ENCODE assay signal across 25 cellular contexts in the genomic region with DNA sequence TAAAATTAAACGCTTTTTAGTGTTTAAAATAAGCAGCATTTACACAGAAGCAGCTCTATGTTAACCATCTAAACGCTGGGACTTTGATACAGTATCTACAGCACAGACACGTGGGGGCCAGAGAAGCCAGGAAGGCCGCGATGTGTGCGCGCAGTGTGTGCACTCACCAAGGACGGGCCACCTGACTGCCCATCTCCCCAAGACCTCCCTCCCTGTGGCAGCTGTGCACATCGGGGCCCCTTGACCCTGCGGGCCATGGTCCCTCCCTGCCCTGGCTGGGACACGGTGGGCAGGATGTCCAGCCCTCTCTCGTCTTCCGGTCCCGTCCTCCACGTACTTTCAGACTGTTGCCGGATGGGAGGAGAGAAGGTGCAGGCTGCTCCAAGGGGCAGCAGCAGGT. TPM values are rescaled to one million over a fixed set of nuclear protein-coding genes. Genes with fewer than 3 reads are reported as not detected.
"Had no signal": no experiment of that assay in that cellular context is flagged by ENCODE, and none has a peak within 500 bp of the region (broad histone marks: within the 10 kb centered on the region; RNA-seq: fewer than 3 reads in every experiment).

No MANE protein-coding gene starts in this region.

- DNase-seq: activated CD4-positive, alpha-beta memory T cell treated with anti-CD3 and anti-CD28 coated beads, Interleukin-2, amount 10 ng/mL, durations not matched to agents 7 days and 5 days; activated CD4-positive, alpha-beta T cell treated with anti-CD3 and anti-CD28 coated beads for 1 hour; activated CD4-positive, alpha-beta T cell treated with anti-CD3 and anti-CD28 coated beads, Interleukin-2, amount 10 ng/mL, durations not matched to agents 7 days and 5 days; activated naive CD8-positive, alpha-beta T cell treated with anti-CD3 and anti-CD28 coated beads, Interleukin-2, amount 50 U/mL, for 24 hours; activated T-cell treated with anti-CD3 and anti-CD28 coated beads, Interleukin-2, amount 50 U/mL, for 4 hours; amygdala; foreskin keratinocyte; heart left ventricle; hypothalamus; immature natural killer cell; kidney; left colon; naive B cell; ovary; psoas muscle; stimulated activated CD4-positive, alpha-beta T cell treated with anti-CD3 and anti-CD28 coated beads, Interleukin-1b, Interleukin-23, amount 100 ng/mL, for 48 hours; stimulated activated naive CD4-positive, alpha-beta T cell; T-helper 2 cell; tibial artery; upper lobe of right lung had no signal

- H3K4me3 ChIP-seq: esophagus muscularis mucosa, heart left ventricle, ovary, psoas muscle, smooth muscle cell, suprapubic skin, tibial artery, upper lobe of right lung had no signal

- H3K36me3 ChIP-seq: ovary had no signal

- H3K27me3 ChIP-seq: esophagus muscularis mucosa, heart left ventricle, ovary, suprapubic skin, tibial artery, upper lobe of right lung had no signal

- H3K4me2 ChIP-seq: smooth muscle cell had no signal

- H3K9me3 ChIP-seq: esophagus muscularis mucosa, heart left ventricle, ovary, psoas muscle, suprapubic skin, tibial artery, upper lobe of right lung had no signal

- FAIRE-seq: bronchial epithelial cell, kidney had no signal

- ATAC-seq: activated naive CD8-positive, alpha-beta T cell treated with anti-CD3 and anti-CD28 coated beads, Interleukin-2, amount 50 U/mL, for 24 hours; activated T-cell treated with anti-CD3 and anti-CD28 coated beads, Interleukin-2, amount 50 U/mL, for 4 hours; foreskin keratinocyte; heart left ventricle; left colon; psoas muscle; upper lobe of right lung had no signal

- H3K27ac ChIP-seq: esophagus muscularis mucosa, foreskin keratinocyte, heart left ventricle, ovary, psoas muscle, suprapubic skin, tibial artery, upper lobe of right lung had no signal

- H3K4me1 ChIP-seq: foreskin keratinocyte had no signal

RNA-seq across cellular contexts. Expression of gene MXRA8, which starts 23.1 kb away (rescaled TPM):
- total RNA-seq: activated T-helper 2 cell treated with anti-CD3 and anti-CD28 coated beads, Interferon-gamma antibody, Interleukin-2, Interleukin-4, amounts not matched to agents 10 μg/mL and 5 μg/mL and 100 μg/mL, durations not matched to agents 14 hours and 24 hours and 36 hours had no signal
- polyA plus RNA-seq: immature natural killer cell had no signal
